29 cellular contexts compared by ENCODE assay signal in genomic region chr4:108828620-108829019, GRCh38.
A peak's percentile ranks its signal among the peaks of the same experiment; 100 is the strongest.
DNase-seq lines count a peak whose midpoint lies in the region; ATAC-seq and TF ChIP-seq lines count a peak whose summit lies in the region.
"Had no signal": no experiment of that assay in that cellular context is flagged by ENCODE, and none has a peak within 500 bp of the region (broad histone marks: within the 10 kb centered on the region; RNA-seq: fewer than 3 reads in every experiment).

No MANE protein-coding gene starts in this region.

- H4K20me1 ChIP-seq in KMS-11 (ENCODE audit: insufficient read depth) = no peaks in the 10 kb centered on the region

- H3K36me3 ChIP-seq in KMS-11 (ENCODE audit: insufficient read depth) (no peaks in the 10 kb centered on the region), right lobe of liver (no peaks in the 10 kb centered on the region)
- H3K36me3 ChIP-seq: ascending aorta, SJSA1, tibial artery, vagina had no signal

- 13% methylated on average over 3 of the region's 3 CpGs for WGBS in right lobe of liver (ENCODE audit: insufficient coverage, low coverage, low lambda C conversion rate, missing lambda C conversion rate)

- no peak for TF ChIP-seq CTCF in KMS-11 (conservative IDR thresholded peaks at IDR 0.05; ENCODE audit: low read depth, low read length)
- no peak for TF ChIP-seq CTCF in right lobe of liver (IDR thresholded peaks at IDR 0.05)

- H3K4me3 ChIP-seq in KMS-11 (IDR thresholded peaks at IDR 0.05; ENCODE audit: insufficient read depth, low read depth, low read length) = no peak overlapping the region
- H3K4me3 ChIP-seq in right lobe of liver = no peak overlapping the region
- H3K4me3 ChIP-seq: A549, ascending aorta, coronary artery, SJSA1, tibial artery, vagina had no signal

- no peak overlapping the region for H3K9ac ChIP-seq in KMS-11

- ATAC-seq in right lobe of liver = peak; percentile 69 to 80 (median 77)
- ATAC-seq: A549; activated CD8-positive, alpha-beta memory T cell treated with anti-CD3 and anti-CD28 coated beads, Interleukin-2, amount 10 ng/mL, durations not matched to agents 7 days and 5 days; activated T-cell treated with anti-CD3 and anti-CD28 coated beads, Interleukin-2, amount 50 U/mL, for 72 hours; natural killer cell had no signal

- H3K79me2 ChIP-seq in KMS-11 (ENCODE audit: insufficient read depth, low read depth) = no peaks in the 10 kb centered on the region

- H3K27ac ChIP-seq in KMS-11 (no peak overlapping the region), right lobe of liver (no peak overlapping the region)
- H3K27ac ChIP-seq: A549, ascending aorta, coronary artery, SJSA1, tibial artery, vagina had no signal

- intact Hi-C loops in right lobe of liver (cut with DNase I) = no loop called here

- peak overlapping the region; percentile 22; the same call in 1 of the 2 replicates for H3K4me2 ChIP-seq in KMS-11
- H3K4me2 ChIP-seq: A549 had no signal

- no peak for TF ChIP-seq POLR2A in right lobe of liver (IDR thresholded peaks at IDR 0.05)

- H2AFZ ChIP-seq in KMS-11 (ENCODE audit: low read depth) = no peak overlapping the region

- no peaks in the 10 kb centered on the region for H3K9me3 ChIP-seq in right lobe of liver
- H3K9me3 ChIP-seq: A549, ascending aorta, SJSA1, tibial artery, vagina had no signal

- H3K27me3 ChIP-seq in KMS-11 (ENCODE audit: insufficient read depth, low read depth) (no peaks in the 10 kb centered on the region), right lobe of liver (no peaks in the 10 kb centered on the region)
- H3K27me3 ChIP-seq: ascending aorta, SJSA1, tibial artery, vagina had no signal

- DNase-seq in NCI-H2171 treated with DMSO at 0.1 percent for 48 hours (lab: John Stamatoyannopoulos, UW) = peak; percentile 4
- no peak for DNase-seq in NCI-H2171 (lab: John Stamatoyannopoulos, UW)
- peak; percentile 6 for DNase-seq in SK-N-DZ (ENCODE audit: low spot score)
- DNase-seq in right lobe of liver = no peak
- DNase-seq in activated CD8-positive, alpha-beta memory T cell treated with anti-CD3 and anti-CD28 coated beads, Interleukin-2, amount 50 U/mL, for 48 hours = no peak
- DNase-seq in central memory CD4-positive, alpha-beta T cell = no peak
- no peak for DNase-seq in NCI-H2107 treated with DMSO at 0.1 percent for 48 hours (lab: John Stamatoyannopoulos, UW; ENCODE audit: unreplicated experiment)
- DNase-seq: activated CD4-positive, alpha-beta T cell treated with anti-CD3 and anti-CD28 coated beads, Interleukin-2, amount 50 U/mL, for 4 hours; activated CD8-positive, alpha-beta memory T cell treated with anti-CD3 and anti-CD28 coated beads, Interleukin-2, amount 10 ng/mL, durations not matched to agents 7 days and 5 days; activated T-cell treated with anti-CD3 and anti-CD28 coated beads, Interleukin-2, amount 50 U/mL, for 72 hours; Calu3; CD4-positive, CD25-positive, alpha-beta regulatory T cell; effector memory CD4-positive, alpha-beta T cell; GOT3; midbrain; natural killer cell; NCI-H2029 treated with DMSO at 0.1 percent for 48 hours; NCI-H69; nucleus accumbens; RPMI8226; stimulated activated CD4-positive, alpha-beta T cell treated with anti-CD3 and anti-CD28 coated beads, Interleukin-15, amount 100 ng/mL, for 24 hours; stimulated activated CD4-positive, alpha-beta T cell treated with anti-CD3 and anti-CD28 coated beads, Interleukin-4, amount 100 ng/mL, for 4 hours; tibial artery had no signal

- H3K4me1 ChIP-seq in KMS-11 (ENCODE audit: low read depth, poor library complexity, severe bottlenecking) (peaks cover 49% of the 10 kb centered on the region), right lobe of liver (peaks cover 0 to 26% (median 3%) of the 10 kb centered on the region in 4 donors)
- H3K4me1 ChIP-seq: A549, ascending aorta, SJSA1, vagina had no signal

Comparison
In these comparisons a context has a peak if more than half of its experiments do, and no peak if none do; other contexts are left out.
1. DNase-seq: peak in NCI-H2171 treated with DMSO at 0.1 percent for 48 hours (single experiment) and SK-N-DZ (single experiment); none in NCI-H2171 (single experiment), right lobe of liver (0 of 3), activated CD8-positive, alpha-beta memory T cell treated with anti-CD3 and anti-CD28 coated beads, Interleukin-2, amount 50 U/mL, for 48 hours (single experiment), central memory CD4-positive, alpha-beta T cell (single experiment) and NCI-H2107 treated with DMSO at 0.1 percent for 48 hours (single experiment).